ENCODE assay signal across 1 cellular context in genomic region chr5:78544531-78545200, GRCh38.
A peak's percentile ranks its signal among the peaks of the same experiment; 100 is the strongest.
TF ChIP-seq lines count a peak whose summit lies in the region.

No MANE protein-coding gene starts in this region.

TF ChIP-seq in GM12878, 131 proteins besides CTCF, POLR2A, EP300 and RAD21 (continued from another document):
- TF ChIP-seq CUX1 (IDR thresholded peaks at IDR 0.05; ENCODE audit: insufficient replicate concordance, low read depth, low read length) (peak; percentile 46), NBN (IDR thresholded peaks at IDR 0.05) (peak; percentile 93), STAT3 (IDR thresholded peaks at IDR 0.05; ENCODE audit: low read depth, low read length) (0 out of 2 replicates have a peak, but pooled peaks have one; percentile 43), SMAD5 (IDR thresholded peaks at IDR 0.05; ENCODE audit: low read depth) (no peak), TBL1XR1 (IDR thresholded peaks at IDR 0.05; ENCODE audit: low read depth, low read length) (peak; percentile 74; the same call in 1 of the 2 replicates), JUND (IDR thresholded peaks at IDR 0.05; ENCODE audit: low read depth, low read length) (peak; percentile 92; the same call in 1 of the 2 replicates), ZNF384 (IDR thresholded peaks at IDR 0.05; ENCODE audit: borderline replicate concordance, low read depth, low read length) (peak; percentile 65; the same call in 1 of the 2 replicates), KAT2A (conservative IDR thresholded peaks at IDR 0.05; ENCODE audit: control insufficient read depth, low read depth, low read length) (no peak), NR2C2 (IDR thresholded peaks at IDR 0.05; ENCODE audit: borderline replicate concordance, control insufficient read depth, insufficient read length, low read depth) (no peak), PKNOX1 (IDR thresholded peaks at IDR 0.05) (peak; percentile 17), CREM (IDR thresholded peaks at IDR 0.05; ENCODE audit: low read depth) (peak; percentile 86)
